ENCODE assay signal across 8 cellular contexts in the genomic region with DNA sequence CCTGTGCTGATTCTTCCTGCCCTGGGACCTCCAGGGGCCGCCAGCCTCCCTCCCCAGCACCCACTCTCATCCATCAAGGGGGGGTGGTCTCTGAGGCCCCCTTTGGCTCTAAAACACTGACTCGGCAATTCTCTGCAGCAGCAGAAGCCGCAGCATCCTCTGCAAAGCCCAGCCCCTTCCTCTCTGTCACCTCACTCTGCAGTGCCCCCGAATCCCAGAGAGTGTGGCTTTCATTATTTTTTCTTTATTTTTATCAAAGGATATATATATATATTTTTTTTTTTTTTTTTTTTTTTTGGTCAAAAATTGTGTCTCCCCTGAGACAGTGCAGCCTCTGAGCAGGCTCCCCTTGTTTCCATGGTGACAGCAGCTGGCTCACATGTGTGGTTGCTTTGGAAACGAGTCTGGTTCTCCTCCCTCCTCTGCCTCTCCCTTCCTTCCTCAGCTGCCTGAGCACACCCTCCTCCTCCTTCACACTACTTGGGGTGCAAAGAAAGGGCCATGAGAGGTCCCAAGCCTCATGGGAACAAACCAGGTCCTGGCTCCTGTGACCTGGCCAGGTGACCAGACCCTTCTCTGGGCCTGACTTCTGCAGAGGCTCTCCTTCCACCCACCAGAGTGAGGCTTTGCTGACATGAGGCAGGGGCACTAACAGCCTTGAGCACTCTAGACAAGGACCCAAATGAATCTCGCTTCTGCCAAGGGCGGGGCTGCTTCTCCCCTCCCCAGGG.
DNase-seq lines count a peak whose midpoint lies in the region; ATAC-seq and TF ChIP-seq lines count a peak whose summit lies in the region.

No MANE protein-coding gene starts in this region.

- H3K27me3 ChIP-seq in SK-N-SH (ENCODE audit: insufficient read depth) (no peaks in the 10 kb centered on the region), left ventricle myocardium inferior (ENCODE audit: low read depth) (no peaks in the 10 kb centered on the region)

- H3K27me3 Mint-ChIP-seq in activated T-helper 17 cell treated with anti-CD3 and anti-CD28 coated beads, Interleukin-2, amount 50 U/mL, for 72 hours: no peaks in the 10 kb centered on the region

- ATAC-seq in SK-N-SH treated with all-trans-retinoic acid at 6 μM for 48 hours (no peak), GM21390 (IDR thresholded peaks at IDR 0.05; ENCODE audit: unreplicated experiment) (no peak), HG03439 (IDR thresholded peaks at IDR 0.05; ENCODE audit: unreplicated experiment) (no peak)
- peak; percentile 73 for ATAC-seq in activated T-helper 17 cell treated with anti-CD3 and anti-CD28 coated beads, Interleukin-2, amount 50 U/mL, for 72 hours (replicated peaks)

- H3K4me2 ChIP-seq in SK-N-SH: peak overlapping the region; percentile 37; the same call in 1 of the 2 replicates

- no peak overlapping the region; the same call in 1 of the 2 replicates for H2AFZ ChIP-seq in SK-N-SH (ENCODE audit: low read depth)

- H3K9me3 Mint-ChIP-seq in activated T-helper 17 cell treated with anti-CD3 and anti-CD28 coated beads, Interleukin-2, amount 50 U/mL, for 72 hours: no peaks in the 10 kb centered on the region

- H3K9me2 ChIP-seq in SK-N-SH: no peaks in the 10 kb centered on the region

- no peak for TF ChIP-seq RAD21 in SK-N-SH (IDR thresholded peaks at IDR 0.05; ENCODE audit: low read length)

- peak overlapping the region; percentile 64 for H3K27ac Mint-ChIP-seq in activated T-helper 17 cell treated with anti-CD3 and anti-CD28 coated beads, Interleukin-2, amount 50 U/mL, for 72 hours

- no peaks in the 10 kb centered on the region for H3K79me2 ChIP-seq in SK-N-SH (ENCODE audit: insufficient read depth)

- WGBS in SK-N-SH (ENCODE audit: low lambda C conversion rate): 68% methylated on average over 7 of the region's 7 CpGs

- H3K4me1 ChIP-seq in SK-N-SH (ENCODE audit: control insufficient read depth in 1 of 2, insufficient read depth in 2 of 2, low read depth in 1 of 2, low read length in 1 of 2): peaks cover 48 to 62% of the 10 kb centered on the region in 2 experiments
- peaks cover 60% of the 10 kb centered on the region for H3K4me1 ChIP-seq in left ventricle myocardium inferior

- CTCF ChIA-PET in SK-N-SH (lab: Yijun Ruan, JAX): interaction anchor here (1.6 kb wide), 1 partner anchor 14 kb away, joined by 8 read pairs; no protein-coding TSS in a partner anchor

- intact Hi-C loops in left ventricle myocardium inferior (cut with micrococcal nuclease): no loop called here

- peak overlapping the region; percentile 53 for H3K4me3 Mint-ChIP-seq in activated T-helper 17 cell treated with anti-CD3 and anti-CD28 coated beads, Interleukin-2, amount 50 U/mL, for 72 hours

- H3K4me3 ChIP-seq in SK-N-SH (ENCODE audit: low read depth in 2 of 2, low read length in 1 of 2) (no peak overlapping the region), NB4 (ENCODE audit: low read depth, low read length) (no peak overlapping the region), left ventricle myocardium inferior (no peak overlapping the region)

- TF ChIP-seq EP300 in SK-N-SH (IDR thresholded peaks at IDR 0.05; ENCODE audit: borderline replicate concordance in 1 of 2, low read depth in 1 of 2, low read length in 1 of 2): no peak

- H4K20me1 ChIP-seq in SK-N-SH (ENCODE audit: insufficient read depth): no peaks in the 10 kb centered on the region

- no peak for TF ChIP-seq POLR2A in NB4 (IDR thresholded peaks at IDR 0.05; ENCODE audit: extremely low read depth, insufficient read length)

- H3K36me3 ChIP-seq in SK-N-SH (replicated peaks in 1 of 2; ENCODE audit: control insufficient read depth in 1 of 2, insufficient read depth in 2 of 2, low read length in 1 of 2) (no peaks in the 10 kb centered on the region), left ventricle myocardium inferior (no peaks in the 10 kb centered on the region)

- TF ChIP-seq CTCF in SK-N-SH (IDR thresholded peaks at IDR 0.05) (no peak), NB4 (IDR thresholded peaks at IDR 0.05; ENCODE audit: low read depth, low read length) (no peak), left ventricle myocardium inferior (IDR thresholded peaks at IDR 0.05; ENCODE audit: borderline replicate concordance) (no peak)

- peak overlapping the region; percentile 33; the same call in 1 of the 2 replicates for H3K9ac ChIP-seq in SK-N-SH

- H3K36me3 Mint-ChIP-seq in activated T-helper 17 cell treated with anti-CD3 and anti-CD28 coated beads, Interleukin-2, amount 50 U/mL, for 72 hours (ENCODE audit: low read depth): no peaks in the 10 kb centered on the region

- H3K9me3 ChIP-seq in SK-N-SH: no peaks in the 10 kb centered on the region
- no peaks in the 10 kb centered on the region for H3K9me3 ChIP-seq in left ventricle myocardium inferior (replicated peaks)

- H3K4me1 Mint-ChIP-seq in activated T-helper 17 cell treated with anti-CD3 and anti-CD28 coated beads, Interleukin-2, amount 50 U/mL, for 72 hours: peaks cover 40% of the 10 kb centered on the region

- POLR2A ChIA-PET in SK-N-SH (lab: Yijun Ruan, JAX): no interaction called here

- H3K27ac ChIP-seq in SK-N-SH (ENCODE audit: low read depth in 2 of 2, low read length in 1 of 2) (peak overlapping the region; percentile 74 to 77), left ventricle myocardium inferior (replicated peaks) (peak overlapping the region; percentile 67)

- DNase-seq in SK-N-SH (peak; percentile 73), NB4 (ENCODE audit: low read depth) (peak; percentile 55), left ventricle myocardium inferior (peak; percentile 75)
- DNase-seq in stimulated activated CD4-positive, alpha-beta T cell treated with anti-CD3 and anti-CD28 coated beads, TNF-alpha, amount 100 ng/mL, for 24 hours (ENCODE audit: low read depth in 3 of 3): peak in 2 of 3 experiments; percentile 33 to 46

- H3F3A ChIP-seq in SK-N-SH (replicated peaks; ENCODE audit: insufficient read depth): peaks cover 15% of the 10 kb centered on the region

TF ChIP-seq in SK-N-SH, 30 proteins besides CTCF, POLR2A, EP300 and RAD21:
- TF ChIP-seq MXI1 (IDR thresholded peaks at IDR 0.05; ENCODE audit: low read depth, low read length): peak; percentile 35; the same call in 1 of the 2 replicates
- TF ChIP-seq, protein P1, sequence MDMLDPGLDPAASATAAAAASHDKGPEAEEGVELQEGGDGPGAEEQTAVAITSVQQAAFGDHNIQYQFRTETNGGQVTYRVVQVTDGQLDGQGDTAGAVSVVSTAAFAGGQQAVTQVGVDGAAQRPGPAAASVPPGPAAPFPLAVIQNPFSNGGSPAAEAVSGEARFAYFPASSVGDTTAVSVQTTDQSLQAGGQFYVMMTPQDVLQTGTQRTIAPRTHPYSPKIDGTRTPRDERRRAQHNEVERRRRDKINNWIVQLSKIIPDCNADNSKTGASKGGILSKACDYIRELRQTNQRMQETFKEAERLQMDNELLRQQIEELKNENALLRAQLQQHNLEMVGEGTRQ (IDR thresholded peaks at IDR 0.05; ENCODE audit: borderline replicate concordance, low read depth, low read length): no peak

TF ChIP-seq in SK-N-SH treated with all-trans-retinoic acid at 6 μM for 48 hours, 23 proteins besides CTCF, POLR2A, EP300 and RAD21:
- TF ChIP-seq ZFP3 (CRISPR knock-in tag; IDR thresholded peaks at IDR 0.05): no peak
- TF ChIP-seq ZNF565 (CRISPR knock-in tag; conservative IDR thresholded peaks at IDR 0.05; ENCODE audit: low read depth): no peak
- no peak for TF ChIP-seq BACH2 (CRISPR knock-in tag; IDR thresholded peaks at IDR 0.05; ENCODE audit: borderline replicate concordance)
- TF ChIP-seq ZC3H10 (CRISPR knock-in tag; IDR thresholded peaks at IDR 0.05): no peak
- TF ChIP-seq, protein P2, sequence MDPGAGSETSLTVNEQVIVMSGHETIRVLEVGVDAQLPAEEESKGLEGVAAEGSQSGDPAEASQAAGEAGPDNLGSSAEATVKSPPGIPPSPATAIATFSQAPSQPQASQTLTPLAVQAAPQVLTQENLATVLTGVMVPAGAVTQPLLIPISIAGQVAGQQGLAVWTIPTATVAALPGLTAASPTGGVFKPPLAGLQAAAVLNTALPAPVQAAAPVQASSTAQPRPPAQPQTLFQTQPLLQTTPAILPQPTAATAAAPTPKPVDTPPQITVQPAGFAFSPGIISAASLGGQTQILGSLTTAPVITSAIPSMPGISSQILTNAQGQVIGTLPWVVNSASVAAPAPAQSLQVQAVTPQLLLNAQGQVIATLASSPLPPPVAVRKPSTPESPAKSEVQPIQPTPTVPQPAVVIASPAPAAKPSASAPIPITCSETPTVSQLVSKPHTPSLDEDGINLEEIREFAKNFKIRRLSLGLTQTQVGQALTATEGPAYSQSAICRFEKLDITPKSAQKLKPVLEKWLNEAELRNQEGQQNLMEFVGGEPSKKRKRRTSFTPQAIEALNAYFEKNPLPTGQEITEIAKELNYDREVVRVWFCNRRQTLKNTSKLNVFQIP (CRISPR knock-in tag; IDR thresholded peaks at IDR 0.05; ENCODE audit: borderline replicate concordance, low read depth): no peak
- TF ChIP-seq OSR1 (CRISPR knock-in tag; IDR thresholded peaks at IDR 0.05): no peak
- TF ChIP-seq, protein P3, sequence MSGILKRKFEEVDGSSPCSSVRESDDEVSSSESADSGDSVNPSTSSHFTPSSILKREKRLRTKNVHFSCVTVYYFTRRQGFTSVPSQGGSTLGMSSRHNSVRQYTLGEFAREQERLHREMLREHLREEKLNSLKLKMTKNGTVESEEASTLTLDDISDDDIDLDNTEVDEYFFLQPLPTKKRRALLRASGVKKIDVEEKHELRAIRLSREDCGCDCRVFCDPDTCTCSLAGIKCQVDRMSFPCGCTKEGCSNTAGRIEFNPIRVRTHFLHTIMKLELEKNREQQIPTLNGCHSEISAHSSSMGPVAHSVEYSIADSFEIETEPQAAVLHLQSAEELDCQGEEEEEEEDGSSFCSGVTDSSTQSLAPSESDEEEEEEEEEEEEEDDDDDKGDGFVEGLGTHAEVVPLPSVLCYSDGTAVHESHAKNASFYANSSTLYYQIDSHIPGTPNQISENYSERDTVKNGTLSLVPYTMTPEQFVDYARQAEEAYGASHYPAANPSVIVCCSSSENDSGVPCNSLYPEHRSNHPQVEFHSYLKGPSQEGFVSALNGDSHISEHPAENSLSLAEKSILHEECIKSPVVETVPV (CRISPR knock-in tag; IDR thresholded peaks at IDR 0.05): no peak
- no peak for TF ChIP-seq SNAI2 (CRISPR knock-in tag; IDR thresholded peaks at IDR 0.05)
- TF ChIP-seq TCF4 (CRISPR knock-in tag; IDR thresholded peaks at IDR 0.05; ENCODE audit: borderline replicate concordance): no peak
- TF ChIP-seq ESRRG (CRISPR knock-in tag; IDR thresholded peaks at IDR 0.05): no peak
- no peak for TF ChIP-seq RARB (CRISPR knock-in tag; IDR thresholded peaks at IDR 0.05)
- TF ChIP-seq CSDC2 (CRISPR knock-in tag; IDR thresholded peaks at IDR 0.05): no peak
- no peak for TF ChIP-seq ARNTL (CRISPR knock-in tag; IDR thresholded peaks at IDR 0.05; ENCODE audit: borderline replicate concordance, low read depth)
- TF ChIP-seq ISL1 (CRISPR knock-in tag; IDR thresholded peaks at IDR 0.05): no peak
- no peak for TF ChIP-seq GLIS3 (CRISPR knock-in tag; IDR thresholded peaks at IDR 0.05)
